In genomic region chr16:67651847-67652246, GRCh38 we compare ENCODE assay signal across 24 cellular contexts. TPM values are rescaled to one million over a fixed set of nuclear protein-coding genes. Genes with fewer than 3 reads are reported as not detected.
DNase-seq lines count a peak whose midpoint lies in the region; ATAC-seq and TF ChIP-seq lines count a peak whose summit lies in the region.
"Had no signal": no experiment of that assay in that cellular context is flagged by ENCODE, and none has a peak within 500 bp of the region (broad histone marks: within the 10 kb centered on the region; RNA-seq: fewer than 3 reads in every experiment).

No MANE protein-coding gene starts in this region.

- BruUV-seq in PC-9 (replicated peaks; lab: Mats Ljungman, UMichigan), result no TSS peak

- H3K4me1 ChIP-seq in PC-9 (replicated peaks; ENCODE audit: insufficient read depth), result 0 out of 2 replicates have a peak, but pooled peaks cover 5% of the 10 kb centered on the region

- no peaks in the 10 kb centered on the region for H3K9me2 ChIP-seq in PC-9 (ENCODE audit: insufficient read depth)

- peaks cover 38% of the 10 kb centered on the region for H3K27me3 ChIP-seq in PC-9 (ENCODE audit: insufficient read depth, low read depth)

- no peaks in the 10 kb centered on the region for H3K27me3 Mint-ChIP-seq in natural killer cell (ENCODE audit: low read depth in 2 of 2)
- no peaks in the 10 kb centered on the region for H3K27me3 Mint-ChIP-seq in natural killer cell treated with Interleukin-12 subunit alpha and Interleukin-12 subunit beta and Interleukin-15 and Interleukin-18, amount 100 ng/mL, for 72 hours
- no peaks in the 10 kb centered on the region for H3K27me3 Mint-ChIP-seq in activated CD8-positive, alpha-beta T cell treated with anti-CD3 and anti-CD28 coated beads, Interleukin-2, amount 10 ng/mL, durations not matched to agents 7 days and 5 days (ENCODE audit: low read depth)
- no peaks in the 10 kb centered on the region for H3K27me3 Mint-ChIP-seq in naive thymus-derived CD8-positive, alpha-beta T cell
- H3K27me3 Mint-ChIP-seq: activated CD4-positive, alpha-beta T cell treated with anti-CD3 and anti-CD28 coated beads for 36 hours had no signal

- H3K36me3 Mint-ChIP-seq in natural killer cell, result no peaks in the 10 kb centered on the region
- no peaks in the 10 kb centered on the region for H3K36me3 Mint-ChIP-seq in natural killer cell treated with Interleukin-12 subunit alpha and Interleukin-12 subunit beta and Interleukin-15 and Interleukin-18, amount 100 ng/mL, for 72 hours
- peaks cover 55% of the 10 kb centered on the region for H3K36me3 Mint-ChIP-seq in activated CD8-positive, alpha-beta T cell treated with anti-CD3 and anti-CD28 coated beads, Interleukin-2, amount 10 ng/mL, durations not matched to agents 7 days and 5 days (ENCODE audit: low read depth)
- peaks cover 0 to 57% (median 10%) of the 10 kb centered on the region in 3 donors for H3K36me3 Mint-ChIP-seq in naive thymus-derived CD8-positive, alpha-beta T cell

- H3K27ac Mint-ChIP-seq in natural killer cell, result peak overlapping the region in 1 of 2 donors; percentile 22
- peak overlapping the region in 1 of 2 donors; percentile 66 for H3K27ac Mint-ChIP-seq in natural killer cell treated with Interleukin-12 subunit alpha and Interleukin-12 subunit beta and Interleukin-15 and Interleukin-18, amount 100 ng/mL, for 72 hours
- H3K27ac Mint-ChIP-seq in activated CD8-positive, alpha-beta T cell treated with anti-CD3 and anti-CD28 coated beads, Interleukin-2, amount 10 ng/mL, durations not matched to agents 7 days and 5 days, result peak overlapping the region; percentile 78
- H3K27ac Mint-ChIP-seq in naive thymus-derived CD8-positive, alpha-beta T cell, result peak overlapping the region in 8 of 10 donors; percentile 31 to 84 (median 56)
- H3K27ac Mint-ChIP-seq: activated CD4-positive, alpha-beta T cell treated with anti-CD3 and anti-CD28 coated beads for 36 hours; CD14-positive monocyte; dendritic cell treated with granulocyte-macrophage colony-stimulating factor and Interleukin-4, amounts not matched to agents 40 ng/mL and 50 ng/mL, for 4 days had no signal

- CTCF ChIA-PET in activated CD8-positive, alpha-beta T cell treated with anti-CD3 and anti-CD28 coated beads, Interleukin-2, amount 10 ng/mL, durations not matched to agents 7 days and 5 days (lab: Charles Lee), result interaction anchor here (1.2 to 1.3 kb wide), 2 partner anchors 88 to 90 kb away, joined by 3 read pairs; partner anchors contain the start of gene CTCF
- CTCF ChIA-PET in PC-9 (lab: Charles Lee), result no interaction called here

- H3F3A ChIP-seq in PC-9 (ENCODE audit: insufficient read depth, low read depth), result no peaks in the 10 kb centered on the region

- H2AFZ ChIP-seq in PC-9, result no peak overlapping the region

- H4K20me1 ChIP-seq in PC-9 (ENCODE audit: insufficient read depth), result no peaks in the 10 kb centered on the region

- H3K9me3 ChIP-seq in PC-9 (ENCODE audit: insufficient read depth, low read depth), result no peaks in the 10 kb centered on the region
- H3K9me3 ChIP-seq: suprapubic skin, uterus had no signal

- no peak overlapping the region for H3K4me2 ChIP-seq in PC-9

- H3K79me2 ChIP-seq in PC-9 (ENCODE audit: low read depth), result no peaks in the 10 kb centered on the region

- no peaks in the 10 kb centered on the region for H3K9me3 Mint-ChIP-seq in natural killer cell
- no peaks in the 10 kb centered on the region for H3K9me3 Mint-ChIP-seq in natural killer cell treated with Interleukin-12 subunit alpha and Interleukin-12 subunit beta and Interleukin-15 and Interleukin-18, amount 100 ng/mL, for 72 hours
- H3K9me3 Mint-ChIP-seq in activated CD8-positive, alpha-beta T cell treated with anti-CD3 and anti-CD28 coated beads, Interleukin-2, amount 10 ng/mL, durations not matched to agents 7 days and 5 days (ENCODE audit: insufficient read depth), result no peaks in the 10 kb centered on the region
- H3K9me3 Mint-ChIP-seq in naive thymus-derived CD8-positive, alpha-beta T cell, result no peaks in the 10 kb centered on the region
- H3K9me3 Mint-ChIP-seq: dendritic cell treated with granulocyte-macrophage colony-stimulating factor and Interleukin-4, amounts not matched to agents 40 ng/mL and 50 ng/mL, for 4 days had no signal

- no peak for ATAC-seq in natural killer cell
- no peak for ATAC-seq in natural killer cell treated with Interleukin-12 subunit alpha and Interleukin-12 subunit beta and Interleukin-15 and Interleukin-18, amount 100 ng/mL, for 72 hours
- ATAC-seq in activated CD8-positive, alpha-beta T cell treated with anti-CD3 and anti-CD28 coated beads, Interleukin-2, amount 10 ng/mL, durations not matched to agents 7 days and 5 days, result no peak
- no peak for ATAC-seq in naive thymus-derived CD8-positive, alpha-beta T cell
- ATAC-seq in GM19035 (IDR thresholded peaks at IDR 0.05; ENCODE audit: unreplicated experiment), result no peak
- ATAC-seq: activated CD4-positive, alpha-beta T cell treated with anti-CD3 and anti-CD28 coated beads for 36 hours; sciatic nerve had no signal

- H3K36me3 ChIP-seq in PC-9 (ENCODE audit: low read depth), result no peaks in the 10 kb centered on the region
- H3K36me3 ChIP-seq: uterus had no signal

- H3K27ac ChIP-seq in PC-9, result no peak overlapping the region
- H3K27ac ChIP-seq: suprapubic skin, uterus had no signal

- H3K4me1 Mint-ChIP-seq in natural killer cell, result peaks cover 0 to 8% of the 10 kb centered on the region in 2 donors
- H3K4me1 Mint-ChIP-seq in natural killer cell treated with Interleukin-12 subunit alpha and Interleukin-12 subunit beta and Interleukin-15 and Interleukin-18, amount 100 ng/mL, for 72 hours (ENCODE audit: low read depth in 2 of 2), result peaks cover 10 to 11% of the 10 kb centered on the region in 2 donors
- H3K4me1 Mint-ChIP-seq in activated CD8-positive, alpha-beta T cell treated with anti-CD3 and anti-CD28 coated beads, Interleukin-2, amount 10 ng/mL, durations not matched to agents 7 days and 5 days (ENCODE audit: low read depth), result peaks cover 14% of the 10 kb centered on the region
- H3K4me1 Mint-ChIP-seq in naive thymus-derived CD8-positive, alpha-beta T cell, result peaks cover 4 to 30% (median 19%) of the 10 kb centered on the region in 4 donors
- H3K4me1 Mint-ChIP-seq: CD14-positive monocyte had no signal

- TF ChIP-seq CTCF in natural killer cell (IDR thresholded peaks at IDR 0.05) (no peak), PC-9 (conservative IDR thresholded peaks at IDR 0.05) (no peak)

- intact Hi-C loops in natural killer cell (cut with micrococcal nuclease) (no loop called here), PC-9 (cut with micrococcal nuclease; ENCODE audit: unreplicated experiment) (no loop called here)

- no peak for DNase-seq in natural killer cell
- DNase-seq in natural killer cell treated with Interleukin-12 subunit alpha and Interleukin-12 subunit beta and Interleukin-15 and Interleukin-18, amount 100 ng/mL, for 72 hours (ENCODE audit: low spot score), result no peak
- DNase-seq in activated CD8-positive, alpha-beta T cell treated with anti-CD3 and anti-CD28 coated beads, Interleukin-2, amount 10 ng/mL, durations not matched to agents 7 days and 5 days, result no peak
- no peak for DNase-seq in naive thymus-derived CD8-positive, alpha-beta T cell
- DNase-seq in KG1 (lab: John Stamatoyannopoulos, UW), result no peak
- no peak for DNase-seq in PC-9
- DNase-seq in inferior parietal cortex (ENCODE audit: extremely low spot score), result no peak
- DNase-seq: activated CD4-positive, alpha-beta T cell treated with anti-CD3 and anti-CD28 coated beads for 36 hours; activated CD8-positive, alpha-beta memory T cell treated with anti-CD3 and anti-CD28 coated beads, Interleukin-2, amount 50 U/mL, for 4 hours; activated effector memory CD4-positive, alpha-beta T cell treated with anti-CD3 and anti-CD28 coated beads, Interleukin-2, amount 50 U/mL, for 16 hours; kidney glomerular epithelial cell; NCI-H1092; NCI-H187 treated with DMSO at 0.1 percent for 48 hours; NCI-H2227 treated with DMSO at 0.1 percent for 48 hours; NCI-H774; stimulated activated CD4-positive, alpha-beta T cell treated with anti-CD3 and anti-CD28 coated beads, Interleukin-15, amount 100 ng/mL, for 24 hours; uterus had no signal

- H3K4me3 ChIP-seq in PC-9, result no peak overlapping the region
- H3K4me3 ChIP-seq: lung, uterus had no signal

- POLR2A ChIA-PET in activated CD8-positive, alpha-beta T cell treated with anti-CD3 and anti-CD28 coated beads, Interleukin-2, amount 10 ng/mL, durations not matched to agents 7 days and 5 days (lab: Charles Lee), result interaction anchor here (7.9 kb wide), 1 partner anchor 7 kb away, joined by 71 read pairs; the partner anchor contains the start of genes ACD and PARD6A
- POLR2A ChIA-PET in naive thymus-derived CD8-positive, alpha-beta T cell (lab: Charles Lee), result interaction anchor here (1.3 to 1.4 kb wide), 2 partner anchors 13 to 104 kb away, joined by 5 to 7 read pairs; no protein-coding TSS in a partner anchor
- POLR2A ChIA-PET in PC-9 (lab: Charles Lee; ENCODE audit: unreplicated experiment), result interaction anchor here (0.6 to 0.9 kb wide), 2 partner anchors 8 to 171 kb away, joined by 4 read pairs; partner anchors contain the start of genes ACD and ATP6V0D1

- peak overlapping the region; percentile 13 for H3K4me3 Mint-ChIP-seq in natural killer cell
- H3K4me3 Mint-ChIP-seq in natural killer cell treated with Interleukin-12 subunit alpha and Interleukin-12 subunit beta and Interleukin-15 and Interleukin-18, amount 100 ng/mL, for 72 hours, result no peak overlapping the region
- no peak overlapping the region for H3K4me3 Mint-ChIP-seq in activated CD8-positive, alpha-beta T cell treated with anti-CD3 and anti-CD28 coated beads, Interleukin-2, amount 10 ng/mL, durations not matched to agents 7 days and 5 days
- H3K4me3 Mint-ChIP-seq in naive thymus-derived CD8-positive, alpha-beta T cell, result no peak overlapping the region
- H3K4me3 Mint-ChIP-seq: activated CD4-positive, alpha-beta T cell treated with anti-CD3 and anti-CD28 coated beads for 36 hours; dendritic cell treated with granulocyte-macrophage colony-stimulating factor and Interleukin-4, amounts not matched to agents 40 ng/mL and 50 ng/mL, for 4 days had no signal

RNA-seq across cellular contexts. Expression of gene CARMIL2, which starts 6.9 kb away (rescaled TPM):
- total RNA-seq in natural killer cell, result 10 to 100 TPM; 46.4 to 64.0 (median 61.5) TPM
- 10 to 100 TPM; 33.8 to 89.7 TPM for total RNA-seq in natural killer cell treated with Interleukin-12 subunit alpha and Interleukin-12 subunit beta and Interleukin-15 and Interleukin-18, amount 100 ng/mL, for 72 hours
- 100 to 1,000 TPM; 192 to 196 TPM for total RNA-seq in activated CD8-positive, alpha-beta T cell treated with anti-CD3 and anti-CD28 coated beads, Interleukin-2, amount 10 ng/mL, durations not matched to agents 7 days and 5 days
- total RNA-seq in naive thymus-derived CD8-positive, alpha-beta T cell, result 100 to 1,000 TPM; 184 to 189 TPM
- 10 to 100 TPM; 12.8 to 28.7 (median 13.3) TPM for polyA plus RNA-seq in naive thymus-derived CD8-positive, alpha-beta T cell
- 0.87 and 1.5 TPM in 2 replicates for total RNA-seq in PC-9 (2021)

RNA-seq across cellular contexts. Expression of gene ACD, which starts 8.2 kb away (rescaled TPM):
- 10 to 100 TPM; 34.4 to 58.0 (median 43.2) TPM for total RNA-seq in natural killer cell
- total RNA-seq in natural killer cell treated with Interleukin-12 subunit alpha and Interleukin-12 subunit beta and Interleukin-15 and Interleukin-18, amount 100 ng/mL, for 72 hours, result 10 to 100 TPM; 54.9 to 91.3 TPM
- 10 to 100 TPM; 51.4 to 51.6 TPM for total RNA-seq in activated CD8-positive, alpha-beta T cell treated with anti-CD3 and anti-CD28 coated beads, Interleukin-2, amount 10 ng/mL, durations not matched to agents 7 days and 5 days
- 10 to 100 TPM; 41.8 to 46.6 TPM for total RNA-seq in naive thymus-derived CD8-positive, alpha-beta T cell
- 10 to 100 TPM; 24.6 to 38.1 (median 28.2) TPM for polyA plus RNA-seq in naive thymus-derived CD8-positive, alpha-beta T cell
- 34.7 and 38.9 TPM in 2 replicates for total RNA-seq in PC-9 (2021)

RNA-seq across cellular contexts. Expression of gene PARD6A, which starts 8.9 kb away (rescaled TPM):
- total RNA-seq in natural killer cell (1 to 10 TPM; 3.1 to 4.4 (median 3.3) TPM), PC-9 (2021) (4.4 and 8.1 TPM in 2 replicates)
- total RNA-seq in natural killer cell treated with Interleukin-12 subunit alpha and Interleukin-12 subunit beta and Interleukin-15 and Interleukin-18, amount 100 ng/mL, for 72 hours, result 1 to 10 TPM; 6.3 to 8.0 TPM
- total RNA-seq in activated CD8-positive, alpha-beta T cell treated with anti-CD3 and anti-CD28 coated beads, Interleukin-2, amount 10 ng/mL, durations not matched to agents 7 days and 5 days, result 10 to 100 TPM; 13.2 to 14.7 TPM
- 1 to 10 TPM; 4.3 to 6.0 TPM for total RNA-seq in naive thymus-derived CD8-positive, alpha-beta T cell
- 10 to 100 TPM; 10.6 to 13.3 (median 11.2) TPM for polyA plus RNA-seq in naive thymus-derived CD8-positive, alpha-beta T cell

RNA-seq across cellular contexts. Expression of gene ENKD1, which starts 14.7 kb away (rescaled TPM):
- total RNA-seq in natural killer cell (1 to 10 TPM; 3.4 to 4.2 (median 3.7) TPM), PC-9 (2021) (20.8 and 21.6 TPM in 2 replicates)
- 10 to 100 TPM in 1 of 2 donors, 1 to 10 TPM in 1; 8.1 to 12.2 TPM for total RNA-seq in natural killer cell treated with Interleukin-12 subunit alpha and Interleukin-12 subunit beta and Interleukin-15 and Interleukin-18, amount 100 ng/mL, for 72 hours
- total RNA-seq in activated CD8-positive, alpha-beta T cell treated with anti-CD3 and anti-CD28 coated beads, Interleukin-2, amount 10 ng/mL, durations not matched to agents 7 days and 5 days, result 1 to 10 TPM; 7.0 TPM
- 1 to 10 TPM; 7.5 to 8.4 TPM for total RNA-seq in naive thymus-derived CD8-positive, alpha-beta T cell
- polyA plus RNA-seq in naive thymus-derived CD8-positive, alpha-beta T cell, result 1 to 10 TPM; 1.5 to 2.8 (median 1.6) TPM

RNA-seq across cellular contexts. Expression of gene C16orf86, which starts 14.8 kb away (rescaled TPM):
- total RNA-seq in natural killer cell, result 1 to 10 TPM; 3.5 to 4.4 (median 3.6) TPM
- total RNA-seq in natural killer cell treated with Interleukin-12 subunit alpha and Interleukin-12 subunit beta and Interleukin-15 and Interleukin-18, amount 100 ng/mL, for 72 hours, result 1 to 10 TPM; 1.6 to 1.9 TPM
- total RNA-seq in activated CD8-positive, alpha-beta T cell treated with anti-CD3 and anti-CD28 coated beads, Interleukin-2, amount 10 ng/mL, durations not matched to agents 7 days and 5 days, result 1 to 10 TPM; 2.3 to 2.5 TPM
- total RNA-seq in naive thymus-derived CD8-positive, alpha-beta T cell, result 1 to 10 TPM; 4.7 to 6.1 TPM
- 1 to 10 TPM; 4.3 to 5.1 (median 4.3) TPM for polyA plus RNA-seq in naive thymus-derived CD8-positive, alpha-beta T cell
- 0.46 and 1.8 TPM in 2 replicates for total RNA-seq in PC-9 (2021)
- total RNA-seq: G401 had no signal

Comparison
In these comparisons a context has a peak if more than half of its experiments do, and no peak if none do; other contexts are left out.
1. RNA of gene CARMIL2, which starts 6.9 kb away (total RNA-seq): 192 to 196 TPM in activated CD8-positive, alpha-beta T cell treated with anti-CD3 and anti-CD28 coated beads, Interleukin-2, amount 10 ng/mL, durations not matched to agents 7 days and 5 days, 184 to 189 TPM in naive thymus-derived CD8-positive, alpha-beta T cell, 33.8 to 89.7 TPM in natural killer cell treated with Interleukin-12 subunit alpha and Interleukin-12 subunit beta and Interleukin-15 and Interleukin-18, amount 100 ng/mL, for 72 hours and 46.4 to 64.0 TPM in natural killer cell; 0.87 to 1.5 TPM in PC-9; every median in the first group is over 10 times any median in the second.